Comparison of ENCODE assay signal across 18 cellular contexts in the genomic region with DNA sequence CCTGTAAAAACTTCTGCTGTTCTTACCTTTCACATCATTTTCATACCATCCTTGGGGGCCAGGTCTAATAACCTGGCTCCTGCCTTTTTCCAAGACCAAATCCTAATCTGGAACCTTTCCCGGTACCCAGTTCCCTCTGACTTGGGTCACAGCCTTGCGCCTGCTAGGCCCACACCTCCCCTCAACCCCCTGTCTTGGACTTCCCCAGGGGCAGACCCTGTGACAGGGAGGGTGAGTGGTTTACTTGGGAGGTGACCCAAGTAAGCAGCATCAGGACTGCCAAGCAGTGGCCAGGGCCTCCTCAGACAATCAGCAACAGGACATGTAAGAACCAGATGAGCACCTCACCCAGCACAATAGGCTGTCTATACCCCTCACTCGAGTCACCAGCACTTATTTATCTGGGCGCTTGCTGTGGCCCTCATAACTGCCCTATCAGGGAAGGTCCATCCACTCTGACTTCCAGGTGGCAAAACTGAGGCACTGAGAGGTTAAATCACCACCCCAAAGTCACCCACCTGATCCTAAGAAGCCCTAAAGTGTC.
"Had no signal": no experiment of that assay in that cellular context is flagged by ENCODE, and none has a peak within 500 bp of the region (broad histone marks: within the 10 kb centered on the region; RNA-seq: fewer than 3 reads in every experiment).

No MANE protein-coding gene starts in this region.

- H3K27me3 ChIP-seq: SJCRH30 had no signal

- H3K9me3 ChIP-seq: SJCRH30 had no signal

- DNase-seq: Kasumi-1, MM.1S, NCI-H1092 treated with DMSO at 0.1 percent for 48 hours, NCI-H1436, NCI-H187, NCI-H2029 treated with DMSO at 0.1 percent for 48 hours, NCI-H2171 treated with DMSO at 0.1 percent for 48 hours, NCI-H524, NCI-H526 treated with DMSO at 0.1 percent for 48 hours, NCI-H748 treated with DMSO at 0.1 percent for 48 hours, SHP77 treated with DMSO at 0.1 percent for 48 hours, SJCRH30 had no signal

- H3K4me1 Mint-ChIP-seq: IgD-negative memory B cell had no signal

- ATAC-seq: K562, SK-N-SH treated with all-trans-retinoic acid at 6 μM for 48 hours had no signal

- H3K4me1 ChIP-seq: SJCRH30 had no signal

- H3K36me3 Mint-ChIP-seq: IgD-negative memory B cell had no signal

- H3K4me3 Mint-ChIP-seq: IgD-negative memory B cell had no signal

- H3K4me3 ChIP-seq: K562, SJCRH30 had no signal

- H3K36me3 ChIP-seq: SJCRH30 had no signal

- H3K27ac ChIP-seq: HL-60, KMS-11, RWPE1, SJCRH30 had no signal

- H3K27ac Mint-ChIP-seq: IgD-negative memory B cell had no signal
